1 cellular context compared by ENCODE assay signal in genomic region chr13:28357846-28358496, GRCh38.
TF ChIP-seq lines count a peak whose summit lies in the region.

No MANE protein-coding gene starts in this region.

TF ChIP-seq in HepG2, 621 proteins besides CTCF, POLR2A, EP300 and RAD21 (continued from another document):
- no peak for TF ChIP-seq DMTF1 (CRISPR knock-in tag; IDR thresholded peaks at IDR 0.05)
- no peak for TF ChIP-seq MED1 (CRISPR knock-in tag; IDR thresholded peaks at IDR 0.05)
- no peak for TF ChIP-seq KIAA2018 (CRISPR knock-in tag; IDR thresholded peaks at IDR 0.05; ENCODE audit: borderline replicate concordance)
- TF ChIP-seq ZC3H13 (CRISPR knock-in tag; IDR thresholded peaks at IDR 0.05) = no peak
